In genomic region chr1:40936878-40937484, GRCh38 we compare ENCODE assay signal across 16 cellular contexts. TPM values are rescaled to one million over a fixed set of nuclear protein-coding genes. Genes with fewer than 3 reads are reported as not detected.
A peak's percentile ranks its signal among the peaks of the same experiment; 100 is the strongest.
DNase-seq lines count a peak whose midpoint lies in the region; ATAC-seq and TF ChIP-seq lines count a peak whose summit lies in the region.
"Had no signal": no experiment of that assay in that cellular context is flagged by ENCODE, and none has a peak within 500 bp of the region (broad histone marks: within the 10 kb centered on the region; RNA-seq: fewer than 3 reads in every experiment).

No MANE protein-coding gene starts in this region.

- H3K4me3 ChIP-seq in MG63: no peak overlapping the region
- H3K4me3 ChIP-seq: SJSA1 had no signal

- TF ChIP-seq CTCF in AG09319 (IDR thresholded peaks at IDR 0.05; ENCODE audit: low read depth, low read length): no peak
- no peak for TF ChIP-seq CTCF in omental fat pad (IDR thresholded peaks at IDR 0.05)

- H3K9me3 ChIP-seq in MG63: no peaks in the 10 kb centered on the region
- H3K9me3 ChIP-seq: SJSA1 had no signal

- H3K36me3 ChIP-seq in MG63: no peaks in the 10 kb centered on the region
- H3K36me3 ChIP-seq: SJSA1 had no signal

- no peaks in the 10 kb centered on the region for H3K27me3 ChIP-seq in MG63
- H3K27me3 ChIP-seq: SJSA1 had no signal

- ATAC-seq in omental fat pad (ENCODE audit: low FRiP score) (peak; percentile 51), HG03175 (IDR thresholded peaks at IDR 0.05; ENCODE audit: unreplicated experiment) (no peak)
- ATAC-seq: stimulated activated naive B cell treated with anti-CD40 and anti-IgM and Interleukin-4, amounts not matched to agents 10 μg/mL and 1 μg/mL and 100 μg/mL, for 72 hours had no signal

- DNase-seq in AG09319 (ENCODE audit: extremely low read depth, low read depth) (peak; percentile 44), MG63 (peak; percentile 57), brain pericyte (ENCODE audit: low read depth, low spot score) (peak; percentile 80), omental fat pad (ENCODE audit: low spot score) (no peak), RPMI8226 (no peak), DMS153 treated with DMSO at 0.1 percent for 48 hours (lab: John Stamatoyannopoulos, UW; ENCODE audit: unreplicated experiment) (no peak), midbrain (lab: John Stamatoyannopoulos, UW) (no peak)
- DNase-seq: activated B cell treated with CpG ODN at 0.5 μM for 24 hours; activated naive CD8-positive, alpha-beta T cell treated with anti-CD3 and anti-CD28 coated beads, Interleukin-2, amount 10 ng/mL, durations not matched to agents 7 days and 5 days; KBM-7; NCI-H1930; NCI-H69; stimulated activated CD4-positive, alpha-beta T cell treated with anti-CD3 and anti-CD28 coated beads, Interleukin-4, amount 100 ng/mL, for 24 hours; stimulated activated naive B cell treated with anti-CD40 and anti-IgM and Interleukin-4, amounts not matched to agents 10 μg/mL and 1 μg/mL and 100 μg/mL, for 72 hours had no signal

RNA-seq across cellular contexts. Expression of gene CTPS1, which starts 42.5 kb away (rescaled TPM):
- total RNA-seq in MG63 (2014; rRNA removed; shearing (Covaris generic); ENCODE audit: low replicate concordance): 48.3 and 53.4 TPM in 2 replicates
- total RNA-seq in omental fat pad: 10 to 100 TPM; 16.1 to 57.5 (median 17.6) TPM

Comparison
In these comparisons a context has a peak if more than half of its experiments do, and no peak if none do; other contexts are left out.
1. DNase-seq: peak in AG09319 (single experiment), MG63 (single experiment) and brain pericyte (single experiment); none in omental fat pad (single experiment), RPMI8226 (single experiment), DMS153 treated with DMSO at 0.1 percent for 48 hours (single experiment) and midbrain (single experiment).